In genomic region chr3:70519913-70520659, GRCh38 we compare ENCODE assay signal across 24 cellular contexts.
DNase-seq lines count a peak whose midpoint lies in the region; ATAC-seq and TF ChIP-seq lines count a peak whose summit lies in the region.
"Had no signal": no experiment of that assay in that cellular context is flagged by ENCODE, and none has a peak within 500 bp of the region (broad histone marks: within the 10 kb centered on the region; RNA-seq: fewer than 3 reads in every experiment).

No MANE protein-coding gene starts in this region.

- intact Hi-C loops in left cardiac atrium (cut with DNase I) = no loop called here
- intact Hi-C loops in Right ventricle myocardium superior (cut with DNase I) = no loop called here
- intact Hi-C loops in spleen (cut with DNase I; ENCODE audit: low total_unique reads) = no loop called here

- H3K9me3 ChIP-seq in spleen = no peaks in the 10 kb centered on the region
- H3K9me3 ChIP-seq: BE2C, SJCRH30, transverse colon had no signal

- no peaks in the 10 kb centered on the region for H3K36me3 ChIP-seq in spleen
- H3K36me3 ChIP-seq: BE2C, SJCRH30, transverse colon had no signal

- H3K27ac ChIP-seq in spleen = no peak overlapping the region
- H3K27ac ChIP-seq: SJCRH30, transverse colon had no signal

- peak; percentile 16 for DNase-seq in left cardiac atrium
- no peak for DNase-seq in Right ventricle myocardium superior
- DNase-seq in OCI-M1 (lab: John Stamatoyannopoulos, UW) = peak; percentile 32
- peak; percentile 35 for DNase-seq in fibroblast of peridontal ligament (ENCODE audit: extremely low read depth)
- no peak for DNase-seq in cerebellar nuclear complex (lab: John Stamatoyannopoulos, UW)
- DNase-seq in spleen = no peak
- DNase-seq: activated CD4-positive, alpha-beta T cell treated with anti-CD3 and anti-CD28 coated beads, Interleukin-2, amount 10 ng/mL, durations not matched to agents 24 days and 14 days; activated naive CD4-positive, alpha-beta T cell treated with anti-CD3 and anti-CD28 coated beads, Interleukin-2, amount 10 ng/mL, durations not matched to agents 7 days and 5 days; activated T-cell treated with anti-CD3 and anti-CD28 coated beads, Interleukin-2, amount 50 U/mL, for 72 hours; anterior cingulate cortex; BE2C; COR-L47; DND-41; effector CD8-positive, alpha-beta T cell; NCI-H187 treated with DMSO at 0.1 percent for 48 hours; NCI-H510A; NK-92 treated with Interleukin-12 subunit alpha and Interleukin-12 subunit beta, amount 100 ng/mL, for 24 hours; occipital lobe; SJCRH30; stimulated activated naive CD8-positive, alpha-beta T cell treated with anti-CD3 and anti-CD28 coated beads, Interleukin-15, amount 100 ng/mL, for 72 hours; transverse colon had no signal

- no peak overlapping the region for H3K4me3 ChIP-seq in spleen
- H3K4me3 ChIP-seq: SJCRH30, transverse colon had no signal

- ATAC-seq in left cardiac atrium = peak in 1 of 2 donors; percentile 71
- no peak for ATAC-seq in Right ventricle myocardium superior (ENCODE audit: poor library complexity)
- ATAC-seq in GM21515 (IDR thresholded peaks at IDR 0.05; ENCODE audit: unreplicated experiment) = no peak
- no peak for ATAC-seq in HG03025 (IDR thresholded peaks at IDR 0.05; ENCODE audit: low FRiP score, unreplicated experiment)
- ATAC-seq: activated T-cell treated with anti-CD3 and anti-CD28 coated beads, Interleukin-2, amount 50 U/mL, for 72 hours; Panc1; stimulated activated naive CD8-positive, alpha-beta T cell treated with anti-CD3 and anti-CD28 coated beads, Interleukin-15, amount 100 ng/mL, for 72 hours had no signal

- TF ChIP-seq POLR2A in spleen (IDR thresholded peaks at IDR 0.05) = no peak

- H3K27me3 ChIP-seq in spleen (replicated peaks in 1 of 7) = no peaks in the 10 kb centered on the region
- H3K27me3 ChIP-seq: SJCRH30, transverse colon had no signal

- WGBS in spleen, 5 donors = 67 to 81% (median 73%) methylated on average over 3 of the region's 3 CpGs

- H3K4me1 ChIP-seq in spleen = no peaks in the 10 kb centered on the region
- H3K4me1 ChIP-seq: BE2C, SJCRH30, transverse colon had no signal

- no peak for TF ChIP-seq CTCF in spleen (IDR thresholded peaks at IDR 0.05 in 8 of 11, conservative IDR thresholded peaks at IDR 0.05 in 3 of 11)

Comparison
In these comparisons a context has a peak if more than half of its experiments do, and no peak if none do; other contexts are left out.
1. DNase-seq: peak in left cardiac atrium (single experiment), OCI-M1 (single experiment) and fibroblast of peridontal ligament (single experiment); none in Right ventricle myocardium superior (single experiment), cerebellar nuclear complex (0 of 2) and spleen (single experiment).